ENCODE assay signal across 9 cellular contexts in the genomic region with DNA sequence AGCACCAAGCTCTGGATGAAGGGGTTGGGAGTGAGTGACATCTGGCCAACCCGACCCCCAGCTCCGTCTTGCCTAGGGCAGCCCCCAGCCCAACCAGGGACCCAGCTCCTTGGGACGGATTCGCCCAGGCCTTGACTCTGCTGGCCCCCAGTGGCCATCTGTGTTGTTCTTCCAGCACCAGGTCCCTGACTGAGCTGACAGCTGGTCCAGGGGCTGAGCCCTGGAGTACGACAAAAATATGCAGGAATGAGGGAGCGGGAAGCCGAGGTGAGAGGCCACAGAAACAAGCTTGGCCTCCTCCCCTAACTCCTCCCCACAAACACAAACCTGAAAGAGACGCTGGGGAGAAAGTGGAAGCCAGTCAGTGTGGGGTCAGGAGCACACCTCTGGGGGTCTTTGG. TPM values are rescaled to one million over a fixed set of nuclear protein-coding genes. Genes with fewer than 3 reads are reported as not detected.
DNase-seq lines count a peak whose midpoint lies in the region; ATAC-seq lines count a peak whose summit lies in the region.
"Had no signal": no experiment of that assay in that cellular context is flagged by ENCODE, and none has a peak within 500 bp of the region (broad histone marks: within the 10 kb centered on the region; RNA-seq: fewer than 3 reads in every experiment).

No MANE protein-coding gene starts in this region.

- H3K9me3 ChIP-seq in right cardiac atrium (ENCODE audit: control insufficient read depth, low read length) = no peaks in the 10 kb centered on the region

- ATAC-seq in right cardiac atrium = peak in 1 of 2 donors; percentile 58
- ATAC-seq in HG03280 (IDR thresholded peaks at IDR 0.05; ENCODE audit: unreplicated experiment) = no peak

- H3K27ac ChIP-seq in right cardiac atrium (ENCODE audit: low read length) = no peak overlapping the region
- H3K27ac ChIP-seq: SK-N-MC had no signal

- DNase-seq in DMS53 (lab: John Stamatoyannopoulos, UW) (peak; percentile 26), DMS53 treated with DMSO at 0.1 percent for 48 hours (lab: John Stamatoyannopoulos, UW; ENCODE audit: unreplicated experiment) (no peak), M059J (ENCODE audit: low read depth) (peak; percentile 41), right cardiac atrium (peak in 2 of 3 donors; percentile 80 to 92), putamen (ENCODE audit: low spot score) (no peak)
- DNase-seq in activated CD8-positive, alpha-beta memory T cell treated with anti-CD3 and anti-CD28 coated beads, Interleukin-2, amount 50 U/mL, for 4 hours = peak; percentile 53
- peak in 2 of 3 donors; percentile 6 to 38 for DNase-seq in stimulated activated CD4-positive, alpha-beta T cell treated with anti-CD3 and anti-CD28 coated beads, Interleukin-12 subunit alpha, Interleukin-12 subunit beta, amount 100 ng/mL, for 48 hours (ENCODE audit: low read depth in 2 of 3, low spot score in 1 of 3)

- no peaks in the 10 kb centered on the region for H3K27me3 ChIP-seq in right cardiac atrium (ENCODE audit: control insufficient read depth, insufficient read depth)

- no peaks in the 10 kb centered on the region for H3K4me1 ChIP-seq in right cardiac atrium (ENCODE audit: control insufficient read depth, insufficient read depth, low read length)

- intact Hi-C loops in right cardiac atrium (cut with DNase I) = loop anchor here in 1 of 4 donors (10.0 kb wide), 2 partner anchors 281 to 931 kb away; no protein-coding TSS in a partner anchor

- no peak overlapping the region for H3K4me3 ChIP-seq in right cardiac atrium (ENCODE audit: low read length)
- H3K4me3 ChIP-seq: SK-N-MC had no signal

- WGBS in right cardiac atrium = 13% methylated on average over 8 of the region's 8 CpGs

RNA-seq across cellular contexts. Expression of a gene that starts 55.0 kb away (rescaled TPM):
- not detected in 2 replicates for total RNA-seq in M059J (2014; rRNA removed; shearing (Covaris generic))
- not detected for total RNA-seq in right cardiac atrium
- polyA plus RNA-seq in right cardiac atrium = not detected

Comparison
In these comparisons a context has a peak if more than half of its experiments do, and no peak if none do; other contexts are left out.
1. DNase-seq: peak in DMS53 (single experiment), M059J (single experiment), activated CD8-positive, alpha-beta memory T cell treated with anti-CD3 and anti-CD28 coated beads, Interleukin-2, amount 50 U/mL, for 4 hours (single experiment), right cardiac atrium (2 of 3) and stimulated activated CD4-positive, alpha-beta T cell treated with anti-CD3 and anti-CD28 coated beads, Interleukin-12 subunit alpha, Interleukin-12 subunit beta, amount 100 ng/mL, for 48 hours (2 of 3); none in DMS53 treated with DMSO at 0.1 percent for 48 hours (single experiment) and putamen (single experiment).